19 cellular contexts compared by ENCODE assay signal in the genomic region with DNA sequence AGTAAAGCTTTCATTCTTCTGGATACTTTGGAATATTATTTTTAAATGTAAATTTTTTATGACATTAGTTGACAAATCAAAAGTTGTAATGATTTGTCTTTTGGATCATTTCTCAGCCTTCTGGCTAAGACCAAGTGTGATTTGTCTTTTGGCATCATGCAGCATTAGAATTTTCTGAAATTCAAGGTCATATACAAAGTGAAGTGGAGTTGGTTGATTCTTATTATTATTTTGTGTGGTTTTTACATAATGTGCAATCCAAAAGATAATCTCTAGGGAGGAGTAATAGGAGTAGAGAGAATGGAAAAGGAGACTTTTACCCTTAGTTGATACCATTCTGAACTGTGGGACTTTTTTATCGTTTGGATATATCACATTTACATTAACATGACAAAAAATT. TPM values are rescaled to one million over a fixed set of nuclear protein-coding genes. Genes with fewer than 3 reads are reported as not detected.
DNase-seq lines count a peak whose midpoint lies in the region; TF ChIP-seq lines count a peak whose summit lies in the region.
"Had no signal": no experiment of that assay in that cellular context is flagged by ENCODE, and none has a peak within 500 bp of the region (broad histone marks: within the 10 kb centered on the region; RNA-seq: fewer than 3 reads in every experiment).

No MANE protein-coding gene starts in this region.

- H2AFZ ChIP-seq in MM.1S (ENCODE audit: low read length) = no peak overlapping the region
- H2AFZ ChIP-seq: GM23248 had no signal

- no peaks in the 10 kb centered on the region for H3K36me3 ChIP-seq in MM.1S (replicated peaks; ENCODE audit: insufficient read depth, low read length)
- H3K36me3 ChIP-seq: BE2C; BLaER1 treated with 17β-estradiol and CSF1 and Interleukin-3, amounts not matched to agents 10 nM and 100 nM had no signal

- no peak for TF ChIP-seq CTCF in MM.1S (IDR thresholded peaks at IDR 0.05; ENCODE audit: low read length)

- H3K4me3 ChIP-seq in MM.1S (ENCODE audit: low read length) = no peak overlapping the region
- H3K4me3 ChIP-seq: BLaER1 treated with 17β-estradiol and CSF1 and Interleukin-3, amounts not matched to agents 10 nM and 100 nM; GM23248 had no signal

- H3K9me3 ChIP-seq in MM.1S (replicated peaks; ENCODE audit: insufficient read depth, low read length) = no peaks in the 10 kb centered on the region
- H3K9me3 ChIP-seq: BE2C; BLaER1 treated with 17β-estradiol and CSF1 and Interleukin-3, amounts not matched to agents 10 nM and 100 nM had no signal

- H3K27ac ChIP-seq in cingulate gyrus (ENCODE audit: low read depth, low read length) = peak overlapping the region; percentile 94
- H3K27ac ChIP-seq in layer of hippocampus (ENCODE audit: low read depth, low read length) = peak overlapping the region; percentile 74
- peak overlapping the region; percentile 98 for H3K27ac ChIP-seq in temporal lobe (ENCODE audit: low read depth, low read length)
- H3K27ac ChIP-seq in MM.1S (ENCODE audit: low read length) = no peak overlapping the region
- H3K27ac ChIP-seq: 22Rv1; BLaER1 treated with 17β-estradiol and CSF1 and Interleukin-3, amounts not matched to agents 10 nM and 100 nM; GM23248 had no signal

- no peak overlapping the region for H3K9ac ChIP-seq in MM.1S (ENCODE audit: low read length)
- H3K9ac ChIP-seq: BLaER1 treated with 17β-estradiol and CSF1 and Interleukin-3, amounts not matched to agents 10 nM and 100 nM; GM23248 had no signal

- no peaks in the 10 kb centered on the region for H3K79me2 ChIP-seq in MM.1S (ENCODE audit: low read length)

- H3F3A ChIP-seq in MM.1S (ENCODE audit: insufficient read depth, low read length) = no peaks in the 10 kb centered on the region

- no peaks in the 10 kb centered on the region for H3K4me1 ChIP-seq in MM.1S (ENCODE audit: low read length)
- H3K4me1 ChIP-seq: BE2C; BLaER1 treated with 17β-estradiol and CSF1 and Interleukin-3, amounts not matched to agents 10 nM and 100 nM had no signal

- H3K9me2 ChIP-seq in MM.1S (replicated peaks; ENCODE audit: insufficient read depth, low read length) = no peaks in the 10 kb centered on the region

- H3K27me3 ChIP-seq in layer of hippocampus (ENCODE audit: control insufficient read depth, insufficient read depth, low read length) (no peaks in the 10 kb centered on the region), MM.1S (replicated peaks; ENCODE audit: insufficient read depth, low read length) (no peaks in the 10 kb centered on the region)
- H3K27me3 ChIP-seq: BE2C; BLaER1 treated with 17β-estradiol and CSF1 and Interleukin-3, amounts not matched to agents 10 nM and 100 nM had no signal

- no peak overlapping the region for H3K4me2 ChIP-seq in MM.1S (ENCODE audit: low read depth, low read length)
- H3K4me2 ChIP-seq: BLaER1 treated with 17β-estradiol and CSF1 and Interleukin-3, amounts not matched to agents 10 nM and 100 nM had no signal

- DNase-seq in NCI-H2171 treated with DMSO at 0.1 percent for 48 hours (lab: John Stamatoyannopoulos, UW) = peak; percentile 63
- no peak for DNase-seq in NCI-H2171 (lab: John Stamatoyannopoulos, UW)
- DNase-seq in DMS 273 treated with DMSO at 0.1 percent for 48 hours (lab: John Stamatoyannopoulos, UW) = no peak
- no peak for DNase-seq in NCI-H510A treated with DMSO at 0.1 percent for 48 hours (lab: John Stamatoyannopoulos, UW)
- no peak for DNase-seq in MM.1S
- DNase-seq: AML-193; BE2C; CD4-positive, alpha-beta T cell; CD8-positive, alpha-beta memory T cell; DMS53; DMS79 treated with DMSO at 0.1 percent for 48 hours; GF-D8; GM23248; H9 had no signal

- no peaks in the 10 kb centered on the region for H4K20me1 ChIP-seq in MM.1S (ENCODE audit: insufficient read depth, low read length)
- H4K20me1 ChIP-seq: BLaER1 treated with 17β-estradiol and CSF1 and Interleukin-3, amounts not matched to agents 10 nM and 100 nM had no signal

RNA-seq across cellular contexts. Expression of a gene that starts 24.2 kb away (rescaled TPM):
- total RNA-seq in temporal lobe = 210 TPM
